ENCODE assay signal across 39 cellular contexts in genomic region chr13:103063376-103063775, GRCh38. TPM values are rescaled to one million over a fixed set of nuclear protein-coding genes. Genes with fewer than 3 reads are reported as not detected.
"Had no signal": no experiment of that assay in that cellular context is flagged by ENCODE, and none has a peak within 500 bp of the region (broad histone marks: within the 10 kb centered on the region; RNA-seq: fewer than 3 reads in every experiment).

No MANE protein-coding gene starts in this region.

- H3K4me3 ChIP-seq: adrenal gland, body of pancreas, breast epithelium had no signal

- H3K4me1 ChIP-seq: adrenal gland, body of pancreas, breast epithelium had no signal

- FAIRE-seq: astrocyte, TTC549 had no signal

- H3K36me3 ChIP-seq: adrenal gland, brain microvascular endothelial cell, breast epithelium had no signal

- H3K9me3 Mint-ChIP-seq: activated CD4-positive, alpha-beta T cell treated with anti-CD3 and anti-CD28 coated beads, Interleukin-2, amount 10 ng/mL, durations not matched to agents 24 days and 14 days; activated CD8-positive, alpha-beta T cell treated with anti-CD3 and anti-CD28 coated beads for 36 hours; activated T-helper 17 cell treated with anti-CD3 and anti-CD28 coated beads, Interleukin-2, amount 50 U/mL, for 72 hours; T-helper 2 cell treated with Interferon-gamma antibody and Interleukin-4, amounts not matched to agents 5 μg/mL and 100 μg/mL, for 36 hours had no signal

- H3K36me3 Mint-ChIP-seq: activated CD4-positive, alpha-beta memory T cell treated with anti-CD3 and anti-CD28 coated beads for 36 hours; activated naive CD4-positive, alpha-beta T cell treated with anti-CD3 and anti-CD28 coated beads, Interleukin-2, amount 50 U/mL, for 72 hours; activated naive CD8-positive, alpha-beta T cell treated with anti-CD3 and anti-CD28 coated beads for 36 hours had no signal

- ATAC-seq: activated CD8-positive, alpha-beta T cell treated with anti-CD3 and anti-CD28 coated beads for 36 hours; activated naive CD4-positive, alpha-beta T cell treated with anti-CD3 and anti-CD28 coated beads, Interleukin-2, amount 50 U/mL, for 72 hours; activated T-cell treated with anti-CD3 and anti-CD28 coated beads, Interleukin-2, amount 50 U/mL, for 4 hours; activated T-cell treated with anti-CD3 and anti-CD28 coated beads, Interleukin-2, amount 50 U/mL, for 72 hours; activated T-helper 17 cell treated with anti-CD3 and anti-CD28 coated beads, Interleukin-2, amount 50 U/mL, for 72 hours; body of pancreas had no signal

- H3K27me3 Mint-ChIP-seq: activated B cell treated with CpG ODN at 0.5 μM for 24 hours; activated CD4-positive, alpha-beta memory T cell treated with anti-CD3 and anti-CD28 coated beads for 36 hours; activated CD4-positive, alpha-beta T cell treated with anti-CD3 and anti-CD28 coated beads, Interleukin-2, amount 10 ng/mL, durations not matched to agents 24 days and 14 days; activated CD8-positive, alpha-beta T cell treated with anti-CD3 and anti-CD28 coated beads for 36 hours; activated naive CD8-positive, alpha-beta T cell treated with anti-CD3 and anti-CD28 coated beads for 36 hours; activated T-helper 17 cell treated with anti-CD3 and anti-CD28 coated beads, Interleukin-2, amount 50 U/mL, for 72 hours had no signal

- H3K4me1 Mint-ChIP-seq: activated CD4-positive, alpha-beta T cell treated with anti-CD3 and anti-CD28 coated beads, Interleukin-2, amount 10 ng/mL, durations not matched to agents 24 days and 14 days; activated naive CD8-positive, alpha-beta T cell treated with anti-CD3 and anti-CD28 coated beads for 36 hours; activated T-helper 17 cell treated with anti-CD3 and anti-CD28 coated beads, Interleukin-2, amount 50 U/mL, for 72 hours had no signal

- DNase-seq: activated B cell treated with CpG ODN at 0.5 μM for 24 hours; activated CD4-positive, alpha-beta memory T cell treated with anti-CD3 and anti-CD28 coated beads for 36 hours; activated CD4-positive, alpha-beta T cell treated with anti-CD3 and anti-CD28 coated beads for 4 hours; activated CD4-positive, alpha-beta T cell treated with anti-CD3 and anti-CD28 coated beads, Interleukin-2, amount 10 ng/mL, durations not matched to agents 24 days and 14 days; activated CD4-positive, alpha-beta T cell treated with anti-CD3 and anti-CD28 coated beads, Interleukin-2, amount 50 U/mL, for 1 hour; activated CD4-positive, alpha-beta T cell treated with anti-CD3 and anti-CD28 coated beads, Interleukin-2, amount 50 U/mL, for 4 hours; activated CD4-positive, CD25-positive, alpha-beta regulatory T cell treated with anti-CD3 and anti-CD28 coated beads, Interleukin-2, amount 50 U/mL, for 72 hours; activated CD8-positive, alpha-beta memory T cell treated with anti-CD3 and anti-CD28 coated beads, Interleukin-2, amount 50 U/mL, for 4 hours; activated CD8-positive, alpha-beta T cell treated with anti-CD3 and anti-CD28 coated beads for 36 hours; activated effector memory CD4-positive, alpha-beta T cell treated with anti-CD3 and anti-CD28 coated beads, Interleukin-2, amount 50 U/mL, for 16 hours; activated gamma-delta T cell treated with Interleukin-2 at 50 U/mL for 16 hours; activated naive CD4-positive, alpha-beta T cell; activated naive CD4-positive, alpha-beta T cell treated with anti-CD3 and anti-CD28 coated beads for 36 hours; activated naive CD4-positive, alpha-beta T cell treated with anti-CD3 and anti-CD28 coated beads, Interleukin-2, amount 50 U/mL, for 16 hours; activated naive CD8-positive, alpha-beta T cell treated with anti-CD3 and anti-CD28 coated beads for 36 hours; activated T-cell treated with anti-CD3 and anti-CD28 coated beads for 4 hours; activated T-cell treated with anti-CD3 and anti-CD28 coated beads, Interleukin-2, amount 50 U/mL, for 1 hour; activated T-cell treated with anti-CD3 and anti-CD28 coated beads, Interleukin-2, amount 50 U/mL, for 4 hours; activated T-cell treated with anti-CD3 and anti-CD28 coated beads, Interleukin-2, amount 50 U/mL, for 72 hours; adrenal gland; amniotic stem cell; aorta; body of pancreas; brain microvascular endothelial cell; central memory CD4-positive, alpha-beta T cell; T-helper 2 cell; T-helper 9 cell had no signal

- H3K9me3 ChIP-seq: adrenal gland, body of pancreas, breast epithelium had no signal

- H3K27ac Mint-ChIP-seq: activated B cell treated with CpG ODN at 0.5 μM for 24 hours; activated CD4-positive, alpha-beta memory T cell treated with anti-CD3 and anti-CD28 coated beads for 36 hours; activated CD4-positive, alpha-beta T cell treated with anti-CD3 and anti-CD28 coated beads, Interleukin-2, amount 10 ng/mL, durations not matched to agents 24 days and 14 days; activated CD8-positive, alpha-beta T cell treated with anti-CD3 and anti-CD28 coated beads for 36 hours; activated naive CD4-positive, alpha-beta T cell treated with anti-CD3 and anti-CD28 coated beads for 36 hours; activated naive CD4-positive, alpha-beta T cell treated with anti-CD3 and anti-CD28 coated beads, Interleukin-2, amount 50 U/mL, for 72 hours; activated naive CD8-positive, alpha-beta T cell treated with anti-CD3 and anti-CD28 coated beads for 36 hours; activated T-cell treated with anti-CD3 and anti-CD28 coated beads, Interleukin-2, amount 50 U/mL, for 72 hours; activated T-helper 1 cell treated with anti-CD3 and anti-CD28 coated beads, Interleukin-12 subunit alpha, Interleukin-12 subunit beta, Interleukin-2, Interleukin-4 antibody, amounts not matched to agents 30 ng/mL and 10 ng/mL and 1 ng/mL, durations not matched to agents 14 hours and 24 hours and 36 hours; activated T-helper 17 cell treated with anti-CD3 and anti-CD28 coated beads, Interleukin-2, amount 50 U/mL, for 72 hours; T-helper 1 cell treated with Interleukin-12 subunit alpha and Interleukin-12 subunit beta and Interleukin-4 antibody, amounts not matched to agents 30 μg/mL and 1 μg/mL, for 36 hours; T-helper 2 cell treated with Interferon-gamma antibody and Interleukin-4, amounts not matched to agents 5 μg/mL and 100 μg/mL, for 36 hours had no signal

- H3K4me3 Mint-ChIP-seq: activated B cell treated with CpG ODN at 0.5 μM for 24 hours; activated CD4-positive, alpha-beta memory T cell treated with anti-CD3 and anti-CD28 coated beads for 36 hours; activated CD4-positive, alpha-beta T cell treated with anti-CD3 and anti-CD28 coated beads, Interleukin-2, amount 10 ng/mL, durations not matched to agents 24 days and 14 days; activated CD8-positive, alpha-beta T cell treated with anti-CD3 and anti-CD28 coated beads for 36 hours; activated naive CD4-positive, alpha-beta T cell treated with anti-CD3 and anti-CD28 coated beads for 36 hours; activated naive CD8-positive, alpha-beta T cell treated with anti-CD3 and anti-CD28 coated beads for 36 hours; activated T-cell treated with anti-CD3 and anti-CD28 coated beads, Interleukin-2, amount 50 U/mL, for 4 hours; activated T-cell treated with anti-CD3 and anti-CD28 coated beads, Interleukin-2, amount 50 U/mL, for 72 hours; activated T-helper 1 cell treated with anti-CD3 and anti-CD28 coated beads, Interleukin-12 subunit alpha, Interleukin-12 subunit beta, Interleukin-2, Interleukin-4 antibody, amounts not matched to agents 30 ng/mL and 10 ng/mL and 1 ng/mL, durations not matched to agents 14 hours and 24 hours and 36 hours; activated T-helper 17 cell treated with anti-CD3 and anti-CD28 coated beads, Interleukin-2, amount 50 U/mL, for 72 hours; T-helper 1 cell treated with Interleukin-12 subunit alpha and Interleukin-12 subunit beta and Interleukin-4 antibody, amounts not matched to agents 30 μg/mL and 1 μg/mL, for 36 hours; T-helper 2 cell treated with Interferon-gamma antibody and Interleukin-4, amounts not matched to agents 5 μg/mL and 100 μg/mL, for 36 hours had no signal

- H3K27me3 ChIP-seq: adrenal gland, body of pancreas, brain microvascular endothelial cell, breast epithelium had no signal

- H3K27ac ChIP-seq: adrenal gland, body of pancreas, brain microvascular endothelial cell, breast epithelium, VCaP had no signal

RNA-seq across cellular contexts. Expression of gene SLC10A2, which starts 2.8 kb away (rescaled TPM):
- total RNA-seq: activated B cell treated with CpG ODN at 0.5 μM for 24 hours; activated CD4-positive, alpha-beta memory T cell treated with anti-CD3 and anti-CD28 coated beads for 36 hours; activated CD4-positive, alpha-beta T cell treated with anti-CD3 and anti-CD28 coated beads, Interleukin-2, amount 10 ng/mL, durations not matched to agents 24 days and 14 days; activated CD8-positive, alpha-beta memory T cell treated with anti-CD3 and anti-CD28 coated beads for 36 hours; activated CD8-positive, alpha-beta T cell treated with anti-CD3 and anti-CD28 coated beads for 36 hours; activated naive CD4-positive, alpha-beta T cell treated with anti-CD3 and anti-CD28 coated beads for 36 hours; activated naive CD4-positive, alpha-beta T cell treated with anti-CD3 and anti-CD28 coated beads, Interleukin-2, amount 50 U/mL, for 72 hours; activated naive CD8-positive, alpha-beta T cell treated with anti-CD3 and anti-CD28 coated beads for 36 hours; activated T-cell treated with anti-CD3 and anti-CD28 coated beads, Interleukin-2, amount 50 U/mL, for 4 hours; activated T-cell treated with anti-CD3 and anti-CD28 coated beads, Interleukin-2, amount 50 U/mL, for 72 hours; activated T-helper 1 cell treated with anti-CD3 and anti-CD28 coated beads, Interleukin-12 subunit alpha, Interleukin-12 subunit beta, Interleukin-2, Interleukin-4 antibody, amounts not matched to agents 30 ng/mL and 10 ng/mL and 1 ng/mL, durations not matched to agents 14 hours and 24 hours and 36 hours; activated T-helper 17 cell treated with anti-CD3 and anti-CD28 coated beads, Interleukin-2, amount 50 U/mL, for 72 hours; adrenal gland; aorta; astrocyte; body of pancreas; cardiac septum; cerebellum had no signal
- polyA plus RNA-seq: adrenal gland had no signal
